9 cellular contexts compared by ENCODE assay signal in genomic region chr4:152255437-152255836, GRCh38.
DNase-seq lines count a peak whose midpoint lies in the region; ATAC-seq lines count a peak whose summit lies in the region.
"Had no signal": no experiment of that assay in that cellular context is flagged by ENCODE, and none has a peak within 500 bp of the region (broad histone marks: within the 10 kb centered on the region; RNA-seq: fewer than 3 reads in every experiment).

No MANE protein-coding gene starts in this region.

- no peaks in the 10 kb centered on the region for H3K4me1 Mint-ChIP-seq in stimulated activated memory B cell treated with anti-CD40 and anti-IgM and Interleukin-4, amounts not matched to agents 10 μg/mL and 1 μg/mL and 100 μg/mL, for 72 hours
- H3K4me1 Mint-ChIP-seq: brain had no signal

- H3K27ac Mint-ChIP-seq in stimulated activated memory B cell treated with anti-CD40 and anti-IgM and Interleukin-4, amounts not matched to agents 10 μg/mL and 1 μg/mL and 100 μg/mL, for 72 hours, result no peak overlapping the region
- H3K27ac Mint-ChIP-seq: brain had no signal

- H3K36me3 Mint-ChIP-seq in stimulated activated memory B cell treated with anti-CD40 and anti-IgM and Interleukin-4, amounts not matched to agents 10 μg/mL and 1 μg/mL and 100 μg/mL, for 72 hours, result peaks cover 7% of the 10 kb centered on the region
- H3K36me3 Mint-ChIP-seq: brain had no signal

- peaks cover 9% of the 10 kb centered on the region for H3K9me3 Mint-ChIP-seq in stimulated activated memory B cell treated with anti-CD40 and anti-IgM and Interleukin-4, amounts not matched to agents 10 μg/mL and 1 μg/mL and 100 μg/mL, for 72 hours

- no peak overlapping the region for H3K4me3 Mint-ChIP-seq in stimulated activated memory B cell treated with anti-CD40 and anti-IgM and Interleukin-4, amounts not matched to agents 10 μg/mL and 1 μg/mL and 100 μg/mL, for 72 hours
- H3K4me3 Mint-ChIP-seq: brain had no signal

- peak overlapping the region; percentile 99 for H3K27ac ChIP-seq in epithelial cell of prostate

- DNase-seq in DMS153 treated with DMSO at 0.1 percent for 48 hours (lab: John Stamatoyannopoulos, UW; ENCODE audit: unreplicated experiment) (peak; percentile 84), epithelial cell of prostate (ENCODE audit: low read depth, low spot score) (no peak), NCI-H1694 (lab: John Stamatoyannopoulos, UW) (no peak), NCI-H2107 treated with DMSO at 0.1 percent for 48 hours (lab: John Stamatoyannopoulos, UW; ENCODE audit: unreplicated experiment) (no peak)
- DNase-seq in activated CD4-positive, CD25-positive, alpha-beta regulatory T cell treated with anti-CD3 and anti-CD28 coated beads, Interleukin-2, amount 50 U/mL, for 72 hours, result peak; percentile 36

- H3K27me3 Mint-ChIP-seq in stimulated activated memory B cell treated with anti-CD40 and anti-IgM and Interleukin-4, amounts not matched to agents 10 μg/mL and 1 μg/mL and 100 μg/mL, for 72 hours, result peaks cover 23% of the 10 kb centered on the region

- peak; percentile 91 for ATAC-seq in GM21381 (IDR thresholded peaks at IDR 0.05; ENCODE audit: unreplicated experiment)
- peak; percentile 64 for ATAC-seq in HG03575 (IDR thresholded peaks at IDR 0.05; ENCODE audit: extremely low read depth, insufficient number of reproducible peaks, low FRiP score, unreplicated experiment)
- ATAC-seq in stimulated activated memory B cell treated with anti-CD40 and anti-IgM and Interleukin-4, amounts not matched to agents 10 μg/mL and 1 μg/mL and 100 μg/mL, for 72 hours, result peak; percentile 70

Comparison
In these comparisons a context has a peak if more than half of its experiments do, and no peak if none do; other contexts are left out.
1. DNase-seq: peak in DMS153 treated with DMSO at 0.1 percent for 48 hours (single experiment) and activated CD4-positive, CD25-positive, alpha-beta regulatory T cell treated with anti-CD3 and anti-CD28 coated beads, Interleukin-2, amount 50 U/mL, for 72 hours (single experiment); none in epithelial cell of prostate (single experiment), NCI-H1694 (single experiment) and NCI-H2107 treated with DMSO at 0.1 percent for 48 hours (single experiment).
2. Peak in every context shown above with its lines, with median percentiles within 50 percentile points of each other: ATAC-seq.